In the genomic region with DNA sequence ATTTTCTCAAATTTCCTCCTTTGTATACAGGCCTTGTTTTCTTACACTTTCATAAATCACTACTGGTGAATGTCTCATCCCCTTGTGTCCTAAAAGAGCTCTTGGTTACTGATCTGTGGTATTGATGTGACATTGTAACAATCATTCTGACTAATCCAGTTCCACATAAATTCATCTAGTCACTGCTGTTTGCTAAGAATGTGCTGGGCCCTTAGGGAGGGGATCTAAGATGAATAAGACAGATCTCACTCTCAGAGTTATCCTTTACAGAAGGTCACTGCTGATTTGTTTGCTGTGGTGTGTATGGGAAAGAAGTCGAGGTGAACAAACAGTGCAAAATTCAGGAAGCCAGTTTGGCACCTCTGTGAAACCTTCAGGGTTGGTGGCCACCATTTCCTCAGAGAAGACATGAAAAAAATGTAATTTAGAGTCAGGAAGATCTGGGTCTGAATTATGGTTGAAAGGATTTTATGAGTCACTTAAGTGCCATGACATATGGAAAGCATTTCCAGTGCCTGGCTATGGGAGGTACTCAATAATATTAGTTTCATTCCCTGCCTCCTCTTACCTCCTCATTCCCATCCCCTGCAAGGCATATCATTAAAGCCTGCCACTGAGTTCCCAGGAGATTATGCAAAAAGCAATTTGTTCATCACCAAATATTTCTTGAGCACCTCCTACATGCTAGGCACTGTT, we compare ENCODE assay signal across 17 cellular contexts.
DNase-seq lines count a peak whose midpoint lies in the region; ATAC-seq and TF ChIP-seq lines count a peak whose summit lies in the region.
"Had no signal": no experiment of that assay in that cellular context is flagged by ENCODE, and none has a peak within 500 bp of the region (broad histone marks: within the 10 kb centered on the region; RNA-seq: fewer than 3 reads in every experiment).

No MANE protein-coding gene starts in this region.

- H3K4me1 Mint-ChIP-seq in activated T-helper 17 cell treated with anti-CD3 and anti-CD28 coated beads, Interleukin-2, amount 50 U/mL, for 72 hours, result no peaks in the 10 kb centered on the region
- H3K4me1 Mint-ChIP-seq: GM23338, WTC11 had no signal

- no peaks in the 10 kb centered on the region for H3K36me3 Mint-ChIP-seq in activated T-helper 17 cell treated with anti-CD3 and anti-CD28 coated beads, Interleukin-2, amount 50 U/mL, for 72 hours (ENCODE audit: low read depth)
- H3K36me3 Mint-ChIP-seq: WTC11 had no signal

- WGBS in thyroid gland, 2 donors, result 52 to 58% methylated on average over 1 of the region's 1 CpG

- H3K9me3 Mint-ChIP-seq in activated T-helper 17 cell treated with anti-CD3 and anti-CD28 coated beads, Interleukin-2, amount 50 U/mL, for 72 hours, result no peaks in the 10 kb centered on the region

- H3K4me3 ChIP-seq in GM12865 (ENCODE audit: low read depth, low read length), result no peak overlapping the region
- H3K4me3 ChIP-seq in Peyer's patch, result no peak overlapping the region
- no peak overlapping the region for H3K4me3 ChIP-seq in thyroid gland (replicated peaks in 1 of 3)
- H3K4me3 ChIP-seq: GM23338, left lung, psoas muscle had no signal

- DNase-seq in GM12865 (ENCODE audit: low read depth), result peak; percentile 23
- no peak for DNase-seq in Peyer's patch
- DNase-seq in NCI-H2196 treated with DMSO at 0.1 percent for 48 hours (lab: John Stamatoyannopoulos, UW; ENCODE audit: unreplicated experiment), result no peak
- no peak for DNase-seq in NCI-H146 (lab: John Stamatoyannopoulos, UW)
- no peak for DNase-seq in thyroid gland
- DNase-seq: AML-193, DMS 273 treated with DMSO at 0.1 percent for 48 hours, left lung, NCI-H1092 treated with DMSO at 0.1 percent for 48 hours, NCI-H446, psoas muscle had no signal

- intact Hi-C loops in thyroid gland (cut with DNase I), result no loop called here

- ATAC-seq in GM18907 (IDR thresholded peaks at IDR 0.05; ENCODE audit: unreplicated experiment) (peak; percentile 72), HG03097 (IDR thresholded peaks at IDR 0.05; ENCODE audit: low FRiP score, unreplicated experiment) (peak; percentile 56)
- peak; percentile 84 for ATAC-seq in activated T-helper 17 cell treated with anti-CD3 and anti-CD28 coated beads, Interleukin-2, amount 50 U/mL, for 72 hours (replicated peaks)
- ATAC-seq: GM23338, HepG2, left lung, psoas muscle, WTC11 had no signal

- H3K27me3 ChIP-seq in Peyer's patch, result no peaks in the 10 kb centered on the region
- no peaks in the 10 kb centered on the region for H3K27me3 ChIP-seq in thyroid gland
- H3K27me3 ChIP-seq: left lung had no signal

- H3K27ac Mint-ChIP-seq in activated T-helper 17 cell treated with anti-CD3 and anti-CD28 coated beads, Interleukin-2, amount 50 U/mL, for 72 hours, result no peak overlapping the region
- H3K27ac Mint-ChIP-seq: GM23338, WTC11 had no signal

- H3K9me3 ChIP-seq in Peyer's patch (no peaks in the 10 kb centered on the region), thyroid gland (no peaks in the 10 kb centered on the region)
- H3K9me3 ChIP-seq: left lung, psoas muscle had no signal

- H3K27ac ChIP-seq in Peyer's patch, result no peak overlapping the region
- no peak overlapping the region for H3K27ac ChIP-seq in thyroid gland
- H3K27ac ChIP-seq: left lung, psoas muscle had no signal

- no peak for TF ChIP-seq POLR2A in Peyer's patch (IDR thresholded peaks at IDR 0.05)
- no peak for TF ChIP-seq POLR2A in thyroid gland (IDR thresholded peaks at IDR 0.05)

- H3K4me3 Mint-ChIP-seq in activated T-helper 17 cell treated with anti-CD3 and anti-CD28 coated beads, Interleukin-2, amount 50 U/mL, for 72 hours, result no peak overlapping the region
- H3K4me3 Mint-ChIP-seq: GM23338, WTC11 had no signal

- TF ChIP-seq CTCF in GM12865 (IDR thresholded peaks at IDR 0.05; ENCODE audit: insufficient read depth, low read depth, low read length, missing control alignments) (no peak), Peyer's patch (IDR thresholded peaks at IDR 0.05) (no peak), thyroid gland (IDR thresholded peaks at IDR 0.05) (no peak)

- H3K36me3 ChIP-seq in Peyer's patch (no peaks in the 10 kb centered on the region), thyroid gland (no peaks in the 10 kb centered on the region)
- H3K36me3 ChIP-seq: left lung had no signal

- H3K27me3 Mint-ChIP-seq in activated T-helper 17 cell treated with anti-CD3 and anti-CD28 coated beads, Interleukin-2, amount 50 U/mL, for 72 hours, result peaks cover 6% of the 10 kb centered on the region

- H3K4me1 ChIP-seq in Peyer's patch (no peaks in the 10 kb centered on the region), thyroid gland (no peaks in the 10 kb centered on the region)
- H3K4me1 ChIP-seq: left lung, psoas muscle had no signal
